21 cellular contexts compared by ENCODE assay signal in the genomic region with DNA sequence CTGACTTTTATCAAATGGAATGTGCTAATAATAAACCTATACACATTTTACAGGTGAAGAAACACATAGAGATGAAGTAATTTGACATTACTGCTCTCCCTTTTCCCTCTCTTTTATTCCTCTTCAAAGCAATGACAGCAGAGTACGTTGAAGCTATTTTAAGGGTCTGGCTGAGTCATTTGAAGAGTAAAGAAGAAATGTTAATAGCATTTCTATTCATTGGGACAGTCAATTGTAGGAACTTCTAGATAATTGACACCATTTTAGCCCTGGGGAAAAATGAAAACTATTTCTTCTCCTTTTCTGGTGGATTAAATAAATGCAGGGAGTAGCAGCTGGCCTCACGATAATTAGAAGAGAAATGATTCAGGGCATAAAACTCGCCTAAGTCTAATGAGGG. TPM values are rescaled to one million over a fixed set of nuclear protein-coding genes. Genes with fewer than 3 reads are reported as not detected.
DNase-seq lines count a peak whose midpoint lies in the region; ATAC-seq and TF ChIP-seq lines count a peak whose summit lies in the region.
"Had no signal": no experiment of that assay in that cellular context is flagged by ENCODE, and none has a peak within 500 bp of the region (broad histone marks: within the 10 kb centered on the region; RNA-seq: fewer than 3 reads in every experiment).

No MANE protein-coding gene starts in this region.

- no peaks in the 10 kb centered on the region for H3K9me3 ChIP-seq in CD4-positive, alpha-beta T cell (ENCODE audit: control insufficient read depth, low read length)
- H3K9me3 ChIP-seq in T-helper 17 cell (ENCODE audit: control insufficient read depth, low read length, poor library complexity, severe bottlenecking) (no peaks in the 10 kb centered on the region), right cardiac atrium (ENCODE audit: control insufficient read depth, low read length) (no peaks in the 10 kb centered on the region)
- H3K9me3 ChIP-seq: adrenal gland, heart left ventricle, prostate gland, SJCRH30, transverse colon had no signal

- no peak for TF ChIP-seq CTCF in CD4-positive, alpha-beta T cell (IDR thresholded peaks at IDR 0.05)
- TF ChIP-seq CTCF in GM06990 (IDR thresholded peaks at IDR 0.05; ENCODE audit: insufficient read depth, low read length, poor library complexity, severe bottlenecking) = no peak

- CTCF ChIA-PET in CD4-positive, alpha-beta T cell (lab: Charles Lee) = interaction anchor here (0.7 to 3.5 kb wide), 10 partner anchors 12 to 139 kb away, joined by 3 to 17 read pairs (median 6); no protein-coding TSS in a partner anchor

- peaks cover 90% of the 10 kb centered on the region for H3K36me3 Mint-ChIP-seq in CD4-positive, alpha-beta T cell (ENCODE audit: low read depth)
- H3K36me3 Mint-ChIP-seq in T-helper 17 cell (ENCODE audit: low read depth) = peaks cover 10% of the 10 kb centered on the region
- peaks cover 5% of the 10 kb centered on the region for H3K36me3 Mint-ChIP-seq in natural killer cell treated with Interleukin-12 subunit alpha and Interleukin-12 subunit beta and Interleukin-15 and Interleukin-18, amount 100 ng/mL, for 72 hours

- H3K4me1 ChIP-seq in right cardiac atrium (ENCODE audit: control insufficient read depth, insufficient read depth, low read length) = no peaks in the 10 kb centered on the region
- H3K4me1 ChIP-seq: adrenal gland, prostate gland, transverse colon had no signal

- peak overlapping the region; percentile 30 for H3K27ac ChIP-seq in CD4-positive, alpha-beta T cell (ENCODE audit: low read depth, low read length)
- no peak overlapping the region for H3K27ac ChIP-seq in right cardiac atrium (ENCODE audit: low read length)
- H3K27ac ChIP-seq: C4-2B, cardiac muscle cell, heart left ventricle, prostate gland, SJCRH30, transverse colon had no signal

- no peaks in the 10 kb centered on the region for H3K27me3 Mint-ChIP-seq in CD4-positive, alpha-beta T cell
- no peaks in the 10 kb centered on the region for H3K27me3 Mint-ChIP-seq in T-helper 17 cell
- no peaks in the 10 kb centered on the region for H3K27me3 Mint-ChIP-seq in natural killer cell treated with Interleukin-12 subunit alpha and Interleukin-12 subunit beta and Interleukin-15 and Interleukin-18, amount 100 ng/mL, for 72 hours

- H3K4me3 ChIP-seq in GM06990 (replicated peaks; ENCODE audit: low read depth, low read length) (no peak overlapping the region), right cardiac atrium (ENCODE audit: low read length) (no peak overlapping the region)
- H3K4me3 ChIP-seq: adrenal gland, cardiac muscle cell, heart left ventricle, lung, prostate gland, SJCRH30, transverse colon had no signal

- WGBS in right cardiac atrium = 81% methylated on average over 3 of the region's 3 CpGs

- H3K36me3 ChIP-seq in GM06990 (ENCODE audit: control insufficient read depth, insufficient read depth, low read length) = no peaks in the 10 kb centered on the region
- H3K36me3 ChIP-seq: adrenal gland, cardiac muscle cell, heart left ventricle, prostate gland, SJCRH30, transverse colon had no signal

- H3K9me3 Mint-ChIP-seq in CD4-positive, alpha-beta T cell = no peaks in the 10 kb centered on the region
- H3K9me3 Mint-ChIP-seq in natural killer cell treated with Interleukin-12 subunit alpha and Interleukin-12 subunit beta and Interleukin-15 and Interleukin-18, amount 100 ng/mL, for 72 hours = no peaks in the 10 kb centered on the region
- H3K9me3 Mint-ChIP-seq: nephron had no signal

- DNase-seq in CD4-positive, alpha-beta T cell = no peak
- DNase-seq in GM06990 (ENCODE audit: extremely low read depth, insufficient read length) (peak; percentile 24), T-helper 17 cell (no peak), hypothalamus (lab: John Stamatoyannopoulos, UW) (no peak), right cardiac atrium (no peak)
- DNase-seq in natural killer cell treated with Interleukin-12 subunit alpha and Interleukin-12 subunit beta and Interleukin-15 and Interleukin-18, amount 100 ng/mL, for 72 hours (ENCODE audit: low spot score) = no peak
- DNase-seq: activated CD4-positive, CD25-positive, alpha-beta regulatory T cell treated with anti-CD3 and anti-CD28 coated beads, Interleukin-2, amount 50 U/mL, for 72 hours; adrenal gland; effector CD4-positive, alpha-beta T cell; EL; heart left ventricle; NCI-H146; NCI-H510A treated with DMSO at 0.1 percent for 48 hours; SJCRH30; transverse colon had no signal

- intact Hi-C loops in CD4-positive, alpha-beta T cell (cut with DNase I, micrococcal nuclease) = no loop called here
- intact Hi-C loops in right cardiac atrium (cut with DNase I) = no loop called here

- peaks cover 93% of the 10 kb centered on the region for H3K4me1 Mint-ChIP-seq in CD4-positive, alpha-beta T cell (ENCODE audit: low read depth)
- H3K4me1 Mint-ChIP-seq in T-helper 17 cell = peaks cover 53% of the 10 kb centered on the region
- peaks cover 62 to 69% of the 10 kb centered on the region in 2 donors for H3K4me1 Mint-ChIP-seq in natural killer cell treated with Interleukin-12 subunit alpha and Interleukin-12 subunit beta and Interleukin-15 and Interleukin-18, amount 100 ng/mL, for 72 hours (ENCODE audit: low read depth in 2 of 2)

- H3K27ac Mint-ChIP-seq in CD4-positive, alpha-beta T cell = peak overlapping the region; percentile 97
- H3K27ac Mint-ChIP-seq in T-helper 17 cell = peak overlapping the region; percentile 83
- peak overlapping the region; percentile 91 to 92 for H3K27ac Mint-ChIP-seq in natural killer cell treated with Interleukin-12 subunit alpha and Interleukin-12 subunit beta and Interleukin-15 and Interleukin-18, amount 100 ng/mL, for 72 hours
- H3K27ac Mint-ChIP-seq: nephron had no signal

- ATAC-seq in CD4-positive, alpha-beta T cell (ENCODE audit: poor library complexity) = no peak
- ATAC-seq in T-helper 17 cell = no peak
- ATAC-seq in natural killer cell treated with Interleukin-12 subunit alpha and Interleukin-12 subunit beta and Interleukin-15 and Interleukin-18, amount 100 ng/mL, for 72 hours = no peak
- ATAC-seq in GM18870 (IDR thresholded peaks at IDR 0.05; ENCODE audit: unreplicated experiment) = no peak
- no peak for ATAC-seq in right cardiac atrium
- ATAC-seq: heart left ventricle had no signal

- H3K4me3 Mint-ChIP-seq in CD4-positive, alpha-beta T cell = peak overlapping the region; percentile 3
- H3K4me3 Mint-ChIP-seq in T-helper 17 cell = no peak overlapping the region
- H3K4me3 Mint-ChIP-seq in natural killer cell treated with Interleukin-12 subunit alpha and Interleukin-12 subunit beta and Interleukin-15 and Interleukin-18, amount 100 ng/mL, for 72 hours = peak overlapping the region; percentile 38
- H3K4me3 Mint-ChIP-seq: nephron had no signal

- POLR2A ChIA-PET in CD4-positive, alpha-beta T cell (lab: Charles Lee) = interaction anchor here (0.6 to 2.4 kb wide), 6 partner anchors 14 to 130 kb away, joined by 3 to 9 read pairs (median 5); no protein-coding TSS in a partner anchor

- no peaks in the 10 kb centered on the region for H3K27me3 ChIP-seq in CD4-positive, alpha-beta T cell (ENCODE audit: control insufficient read depth, insufficient read depth, low read length)
- H3K27me3 ChIP-seq in GM06990 (replicated peaks; ENCODE audit: control insufficient read depth, insufficient read depth, low read length) = no peaks in the 10 kb centered on the region
- H3K27me3 ChIP-seq in right cardiac atrium (ENCODE audit: control insufficient read depth, insufficient read depth) = no peaks in the 10 kb centered on the region
- H3K27me3 ChIP-seq: adrenal gland, cardiac muscle cell, heart left ventricle, SJCRH30, transverse colon had no signal

RNA-seq across cellular contexts. Expression of a gene that starts 48.2 kb away (rescaled TPM):
- total RNA-seq in CD4-positive, alpha-beta T cell = 100 to 1,000 TPM; 123 to 129 TPM
- total RNA-seq in T-helper 17 cell (100 to 1,000 TPM; 296 to 364 TPM), right cardiac atrium (1 to 10 TPM; 2.1 to 2.9 (median 2.4) TPM)
- total RNA-seq in natural killer cell treated with Interleukin-12 subunit alpha and Interleukin-12 subunit beta and Interleukin-15 and Interleukin-18, amount 100 ng/mL, for 72 hours = 10 to 100 TPM; 58.7 to 88.4 TPM
- polyA plus RNA-seq in right cardiac atrium = 0.59 TPM

Comparison
In these comparisons a context has a peak if more than half of its experiments do, and no peak if none do; other contexts are left out.
1. RNA of a gene that starts 48.2 kb away (total RNA-seq): 296 to 364 TPM in T-helper 17 cell, 123 to 129 TPM in CD4-positive, alpha-beta T cell and 58.7 to 88.4 TPM in natural killer cell treated with Interleukin-12 subunit alpha and Interleukin-12 subunit beta and Interleukin-15 and Interleukin-18, amount 100 ng/mL, for 72 hours; 2.1 to 2.9 TPM in right cardiac atrium; every median in the first group is over 10 times any median in the second.
2. Peak in every context shown above with its lines, with median percentiles within 50 percentile points of each other: H3K27ac Mint-ChIP-seq.